Comparison of ENCODE assay signal across 9 cellular contexts in the genomic region with DNA sequence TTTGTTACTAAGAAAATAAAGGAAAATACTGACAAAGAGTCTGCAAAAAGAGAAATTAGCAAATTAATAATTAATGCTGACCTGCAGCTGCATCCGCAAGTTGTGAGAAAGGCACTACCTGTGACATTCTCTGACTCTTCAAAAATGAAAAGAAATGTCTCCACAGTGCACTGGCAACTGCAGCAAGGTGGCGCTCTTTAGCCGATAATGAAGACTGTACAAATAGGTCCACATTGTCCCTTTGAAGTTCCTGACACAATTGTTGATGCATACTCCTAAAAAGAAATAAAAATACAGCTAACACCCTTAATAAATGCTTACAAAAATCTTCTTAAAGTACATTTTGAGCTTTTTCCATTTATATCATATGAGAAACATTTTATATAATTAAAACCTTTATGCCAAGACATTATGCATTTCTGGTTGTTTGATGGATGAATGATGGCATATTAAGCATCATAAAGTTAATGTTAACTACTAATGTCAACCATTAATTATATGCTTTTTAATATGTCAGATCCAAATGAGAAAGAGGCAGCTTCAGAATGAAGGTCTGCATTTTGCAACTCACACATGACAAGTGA.
A peak's percentile ranks its signal among the peaks of the same experiment; 100 is the strongest.
DNase-seq lines count a peak whose midpoint lies in the region; ATAC-seq and TF ChIP-seq lines count a peak whose summit lies in the region.
"Had no signal": no experiment of that assay in that cellular context is flagged by ENCODE, and none has a peak within 500 bp of the region (broad histone marks: within the 10 kb centered on the region; RNA-seq: fewer than 3 reads in every experiment).

No MANE protein-coding gene starts in this region.

- DNase-seq in NCI-H2196 treated with DMSO at 0.1 percent for 48 hours (lab: John Stamatoyannopoulos, UW; ENCODE audit: unreplicated experiment) (peak; percentile 4), colonic mucosa (peak; percentile 74), lung microvascular endothelial cell (ENCODE audit: low read depth in 2 of 2) (peak; percentile 74 to 82)
- DNase-seq in activated CD4-positive, alpha-beta T cell treated with anti-CD3 and anti-CD28 coated beads for 36 hours = peak; percentile 80
- peak; percentile 12 to 15 for DNase-seq in stimulated activated CD8-positive, alpha-beta memory T cell treated with anti-CD3 and anti-CD28 coated beads, Interleukin-15, amount 100 ng/mL, for 48 hours (ENCODE audit: low read depth in 2 of 2)

- no peaks in the 10 kb centered on the region for H3K4me1 Mint-ChIP-seq in activated CD4-positive, alpha-beta T cell treated with anti-CD3 and anti-CD28 coated beads for 36 hours

- POLR2A ChIA-PET in activated CD4-positive, alpha-beta T cell treated with anti-CD3 and anti-CD28 coated beads for 36 hours (lab: Charles Lee) = no interaction called here

- H3K4me3 Mint-ChIP-seq in activated CD4-positive, alpha-beta T cell treated with anti-CD3 and anti-CD28 coated beads for 36 hours = no peak overlapping the region
- H3K4me3 Mint-ChIP-seq: activated naive CD8-positive, alpha-beta T cell had no signal

- H3K9me3 ChIP-seq in colonic mucosa = no peaks in the 10 kb centered on the region

- no peaks in the 10 kb centered on the region for H3K4me1 ChIP-seq in colonic mucosa

- H3K4me3 ChIP-seq in colonic mucosa = no peak overlapping the region

- no peak overlapping the region for H3K27ac ChIP-seq in C4-2B
- no peak overlapping the region for H3K27ac ChIP-seq in colonic mucosa

- no peaks in the 10 kb centered on the region for H3K27me3 ChIP-seq in colonic mucosa

- ATAC-seq in GM18870 (IDR thresholded peaks at IDR 0.05; ENCODE audit: unreplicated experiment) (peak; percentile 87), HG03095 (IDR thresholded peaks at IDR 0.05; ENCODE audit: unreplicated experiment) (peak; percentile 93)
- ATAC-seq in activated CD4-positive, alpha-beta T cell treated with anti-CD3 and anti-CD28 coated beads for 36 hours = peak; percentile 80

- peak; percentile 91 for TF ChIP-seq CTCF in C4-2B (conservative IDR thresholded peaks at IDR 0.05)
- peak; percentile 86 for TF ChIP-seq CTCF in colonic mucosa (IDR thresholded peaks at IDR 0.05)

- H3K27me3 Mint-ChIP-seq in activated CD4-positive, alpha-beta T cell treated with anti-CD3 and anti-CD28 coated beads for 36 hours = no peaks in the 10 kb centered on the region
- H3K27me3 Mint-ChIP-seq: activated naive CD8-positive, alpha-beta T cell had no signal

- H3K36me3 ChIP-seq in colonic mucosa = no peaks in the 10 kb centered on the region

- H3K9me3 Mint-ChIP-seq in activated CD4-positive, alpha-beta T cell treated with anti-CD3 and anti-CD28 coated beads for 36 hours (ENCODE audit: low read depth) = no peaks in the 10 kb centered on the region

- intact Hi-C loops in activated CD4-positive, alpha-beta T cell treated with anti-CD3 and anti-CD28 coated beads for 36 hours (cut with DNase I, micrococcal nuclease) = loop anchor here (1.0 to 5.0 kb wide), 4 partner anchors 114 to 310 kb away; no protein-coding TSS in a partner anchor
- intact Hi-C loops in colonic mucosa (cut with DNase I) = no loop called here

- H3K9ac ChIP-seq in colonic mucosa (ENCODE audit: low read depth in 2 of 2, low read length in 2 of 2) = no peak overlapping the region

- H3K27ac Mint-ChIP-seq in activated CD4-positive, alpha-beta T cell treated with anti-CD3 and anti-CD28 coated beads for 36 hours = no peak overlapping the region
- H3K27ac Mint-ChIP-seq: activated naive CD8-positive, alpha-beta T cell had no signal

- peaks cover 2% of the 10 kb centered on the region for H3K36me3 Mint-ChIP-seq in activated CD4-positive, alpha-beta T cell treated with anti-CD3 and anti-CD28 coated beads for 36 hours (ENCODE audit: low read depth)

- CTCF ChIA-PET in activated CD4-positive, alpha-beta T cell treated with anti-CD3 and anti-CD28 coated beads for 36 hours (lab: Charles Lee) = interaction anchor here (0.6 to 3.5 kb wide), 13 partner anchors 11 to 212 kb away, joined by 3 to 25 read pairs (median 3); no protein-coding TSS in a partner anchor

Comparison
In these comparisons a context has a peak if more than half of its experiments do, and no peak if none do; other contexts are left out.
1. DNase-seq: peak in every context shown above with its lines; median percentile 80 in activated CD4-positive, alpha-beta T cell treated with anti-CD3 and anti-CD28 coated beads for 36 hours; 78 in lung microvascular endothelial cell; 74 in colonic mucosa; 14 in stimulated activated CD8-positive, alpha-beta memory T cell treated with anti-CD3 and anti-CD28 coated beads, Interleukin-15, amount 100 ng/mL, for 48 hours; 4 in NCI-H2196 treated with DMSO at 0.1 percent for 48 hours.